Comparison of ENCODE assay signal across 8 cellular contexts in the genomic region with DNA sequence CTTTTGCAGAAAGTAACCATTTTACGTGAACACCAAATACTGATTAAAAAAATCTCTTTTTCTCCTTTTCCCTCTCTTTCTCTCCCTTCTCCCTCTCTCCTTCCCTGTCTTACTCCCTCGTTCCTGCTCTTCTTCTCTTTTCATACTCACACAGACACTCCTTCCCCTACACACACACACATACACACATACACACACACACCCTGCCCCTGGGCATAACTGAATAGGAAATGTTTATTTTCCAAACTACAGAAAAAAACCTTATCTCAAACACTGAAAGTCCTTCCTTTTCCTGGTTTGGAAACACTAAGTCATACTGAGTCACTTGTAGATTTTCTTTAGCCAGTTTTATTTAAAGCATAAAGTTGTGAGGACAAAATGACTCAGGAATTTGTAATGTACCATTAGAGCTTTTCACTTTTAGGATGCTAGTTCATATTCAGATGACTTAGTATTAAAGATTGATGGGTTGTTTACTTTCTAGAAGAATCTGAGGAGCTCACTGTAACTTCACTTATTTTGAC.
A peak's percentile ranks its signal among the peaks of the same experiment; 100 is the strongest.
DNase-seq lines count a peak whose midpoint lies in the region; ATAC-seq and TF ChIP-seq lines count a peak whose summit lies in the region.

No MANE protein-coding gene starts in this region.

- no peak for DNase-seq in activated naive CD4-positive, alpha-beta T cell treated with anti-CD3 and anti-CD28 coated beads for 36 hours
- no peak for DNase-seq in activated naive CD4-positive, alpha-beta T cell treated with anti-CD3 and anti-CD28 coated beads, Interleukin-2, amount 50 U/mL, for 16 hours
- peak; percentile 84 for DNase-seq in astrocyte of the spinal cord (ENCODE audit: low read depth, low spot score)
- no peak for DNase-seq in left colon
- no peak for DNase-seq in uterus
- no peak for DNase-seq in effector CD8-positive, alpha-beta T cell (lab: John Stamatoyannopoulos, UW)
- no peak for DNase-seq in NCI-H2029 (lab: John Stamatoyannopoulos, UW)
- DNase-seq in substantia nigra (lab: John Stamatoyannopoulos, UW) = no peak

- peaks cover 6 to 12% of the 10 kb centered on the region in 2 donors for H3K4me1 ChIP-seq in uterus

- H3K27ac Mint-ChIP-seq in activated naive CD4-positive, alpha-beta T cell treated with anti-CD3 and anti-CD28 coated beads for 36 hours = peak overlapping the region; percentile 84

- intact Hi-C loops in activated naive CD4-positive, alpha-beta T cell treated with anti-CD3 and anti-CD28 coated beads for 36 hours (cut with micrococcal nuclease) = loop anchor here (1.0 kb wide), 2 partner anchors 8 to 21 kb away; no protein-coding TSS in a partner anchor
- intact Hi-C loops in left colon (cut with DNase I, micrococcal nuclease) = no loop called here
- intact Hi-C loops in uterus (cut with DNase I; ENCODE audit: low total_unique reads) = no loop called here

- H3K4me1 Mint-ChIP-seq in activated naive CD4-positive, alpha-beta T cell treated with anti-CD3 and anti-CD28 coated beads for 36 hours (ENCODE audit: low read depth) = peaks cover 87% of the 10 kb centered on the region

- H3K27me3 ChIP-seq in uterus = no peaks in the 10 kb centered on the region

- in situ Hi-C loops in astrocyte of the spinal cord (cut with HindIII; ENCODE audit: low sequenced_read_pairs) = no loop called here

- H3K9me3 ChIP-seq in uterus = no peaks in the 10 kb centered on the region

- H3K4me3 Mint-ChIP-seq in activated naive CD4-positive, alpha-beta T cell treated with anti-CD3 and anti-CD28 coated beads for 36 hours = peak overlapping the region; percentile 22

- CTCF ChIA-PET in activated naive CD4-positive, alpha-beta T cell treated with anti-CD3 and anti-CD28 coated beads for 36 hours (lab: Charles Lee) = interaction anchor here (1.0 to 1.7 kb wide), 3 partner anchors 12 to 141 kb away, joined by 3 to 5 read pairs (median 4); no protein-coding TSS in a partner anchor

- H3K36me3 Mint-ChIP-seq in activated naive CD4-positive, alpha-beta T cell treated with anti-CD3 and anti-CD28 coated beads for 36 hours (ENCODE audit: low read depth) = peaks cover 27% of the 10 kb centered on the region

- no peak overlapping the region for H3K4me3 ChIP-seq in astrocyte of the spinal cord (ENCODE audit: low read depth, low read length)
- no peak overlapping the region for H3K4me3 ChIP-seq in uterus

- TF ChIP-seq CTCF in astrocyte of the spinal cord (IDR thresholded peaks at IDR 0.05; ENCODE audit: low read depth, low read length) = no peak
- TF ChIP-seq CTCF in uterus (IDR thresholded peaks at IDR 0.05) = no peak

- no peaks in the 10 kb centered on the region for H3K27me3 Mint-ChIP-seq in activated naive CD4-positive, alpha-beta T cell treated with anti-CD3 and anti-CD28 coated beads for 36 hours (ENCODE audit: low read depth)

- H3K9me3 Mint-ChIP-seq in activated naive CD4-positive, alpha-beta T cell treated with anti-CD3 and anti-CD28 coated beads for 36 hours = peaks cover 3% of the 10 kb centered on the region

- no peaks in the 10 kb centered on the region for H3K36me3 ChIP-seq in uterus

- TF ChIP-seq POLR2A in uterus (IDR thresholded peaks at IDR 0.05) = peak in 1 of 2 donors; percentile 30

- peak; percentile 53 for ATAC-seq in left colon

- H3K27ac ChIP-seq in uterus (peak overlapping the region; percentile 69 to 94), substantia nigra (ENCODE audit: low read depth, low read length, poor library complexity, severe bottlenecking) (no peak overlapping the region)
